24 cellular contexts compared by ENCODE assay signal in genomic region chr12:96226801-96227348, GRCh38. TPM values are rescaled to one million over a fixed set of nuclear protein-coding genes. Genes with fewer than 3 reads are reported as not detected.
DNase-seq lines count a peak whose midpoint lies in the region; ATAC-seq and TF ChIP-seq lines count a peak whose summit lies in the region.
"Had no signal": no experiment of that assay in that cellular context is flagged by ENCODE, and none has a peak within 500 bp of the region (broad histone marks: within the 10 kb centered on the region; RNA-seq: fewer than 3 reads in every experiment).

No MANE protein-coding gene starts in this region.

- H3K4me3 ChIP-seq in left ventricle myocardium inferior = no peak overlapping the region
- H3K4me3 ChIP-seq in uterus = no peak overlapping the region
- no peak overlapping the region for H3K4me3 ChIP-seq in hepatocyte
- H3K4me3 ChIP-seq: cardiac muscle cell, HAP-1, SK-N-MC, smooth muscle cell had no signal

- H3K36me3 Mint-ChIP-seq in endothelial cell (ENCODE audit: low read depth, unreplicated experiment) = peaks cover 86% of the 10 kb centered on the region

- 94% methylated on average over 17 of the region's 17 CpGs for WGBS in hepatocyte (ENCODE audit: low lambda C conversion rate, missing lambda C conversion rate)

- H4K20me1 ChIP-seq in hepatocyte (ENCODE audit: insufficient read depth, poor library complexity, severe bottlenecking) = no peaks in the 10 kb centered on the region

- H3K27me3 Mint-ChIP-seq in endothelial cell (ENCODE audit: unreplicated experiment) = peaks cover 15% of the 10 kb centered on the region
- H3K27me3 Mint-ChIP-seq: naive thymus-derived CD8-positive, alpha-beta T cell had no signal

- no peaks in the 10 kb centered on the region for H3K9me2 ChIP-seq in hepatocyte (replicated peaks; ENCODE audit: insufficient read depth)

- H3K27me3 ChIP-seq in left ventricle myocardium inferior (ENCODE audit: low read depth) (no peaks in the 10 kb centered on the region), uterus (no peaks in the 10 kb centered on the region), hepatocyte (no peaks in the 10 kb centered on the region)
- H3K27me3 ChIP-seq: cardiac muscle cell had no signal

- peak overlapping the region; percentile 40 for H3K27ac ChIP-seq in left ventricle myocardium inferior (replicated peaks)
- peak overlapping the region; percentile 90 for H3K27ac ChIP-seq in RWPE1
- peak overlapping the region; percentile 2 to 51 for H3K27ac ChIP-seq in uterus
- H3K27ac ChIP-seq in hepatocyte = no peak overlapping the region
- H3K27ac ChIP-seq: cardiac muscle cell, SK-N-MC had no signal

- H3K36me3 ChIP-seq in left ventricle myocardium inferior (peaks cover 16% of the 10 kb centered on the region), uterus (no peaks in the 10 kb centered on the region), hepatocyte (replicated peaks; ENCODE audit: insufficient read depth, low read depth) (no peaks in the 10 kb centered on the region)
- H3K36me3 ChIP-seq: cardiac muscle cell, HAP-1 had no signal

- H3K9me3 ChIP-seq in left ventricle myocardium inferior (replicated peaks) (no peaks in the 10 kb centered on the region), uterus (no peaks in the 10 kb centered on the region), hepatocyte (ENCODE audit: low read depth) (no peaks in the 10 kb centered on the region)
- H3K9me3 ChIP-seq: HAP-1 had no signal

- H3K4me1 Mint-ChIP-seq in endothelial cell (ENCODE audit: unreplicated experiment) = peaks cover 45% of the 10 kb centered on the region
- H3K4me1 Mint-ChIP-seq: WTC11 had no signal

- CTCF ChIA-PET in RWPE1 (lab: Yijun Ruan, JAX) = interaction anchor here (0.7 kb wide), 1 partner anchor 44 kb away, joined by 6 read pairs; no protein-coding TSS in a partner anchor

- H2AFZ ChIP-seq in hepatocyte = no peak overlapping the region

- H3K4me1 ChIP-seq in left ventricle myocardium inferior = peaks cover 77% of the 10 kb centered on the region
- H3K4me1 ChIP-seq in uterus = peaks cover 10 to 13% of the 10 kb centered on the region in 2 donors
- peaks cover 12% of the 10 kb centered on the region for H3K4me1 ChIP-seq in hepatocyte (ENCODE audit: insufficient read depth)

- TF ChIP-seq CTCF in left ventricle myocardium inferior (IDR thresholded peaks at IDR 0.05; ENCODE audit: borderline replicate concordance) (no peak), RWPE1 (conservative IDR thresholded peaks at IDR 0.05; ENCODE audit: low read depth) (no peak), endothelial cell (IDR thresholded peaks at IDR 0.05; ENCODE audit: unreplicated experiment) (no peak), uterus (IDR thresholded peaks at IDR 0.05) (no peak), hepatocyte (IDR thresholded peaks at IDR 0.05; ENCODE audit: poor library complexity) (no peak)

- intact Hi-C loops in left ventricle myocardium inferior (cut with micrococcal nuclease) (no loop called here), left ventricle myocardium superior (cut with micrococcal nuclease) (no loop called here), uterus (cut with DNase I; ENCODE audit: low total_unique reads) (no loop called here)

- no peak for TF ChIP-seq POLR2A in uterus (IDR thresholded peaks at IDR 0.05)

- H3K4me2 ChIP-seq in hepatocyte = no peak overlapping the region
- H3K4me2 ChIP-seq: smooth muscle cell had no signal

- H3K79me2 ChIP-seq in hepatocyte = no peaks in the 10 kb centered on the region

- POLR2A ChIA-PET in RWPE1 (lab: Yijun Ruan, JAX; ENCODE audit: low non-redundant PET) = no interaction called here

- peak overlapping the region; percentile 51 for H3K4me3 Mint-ChIP-seq in endothelial cell (ENCODE audit: unreplicated experiment)
- H3K4me3 Mint-ChIP-seq: CD14-positive monocyte, WTC11 had no signal

- peak overlapping the region; percentile 78 for H3K27ac Mint-ChIP-seq in endothelial cell (ENCODE audit: unreplicated experiment)
- H3K27ac Mint-ChIP-seq: WTC11 had no signal

- ATAC-seq in left ventricle myocardium superior = no peak
- ATAC-seq: naive thymus-derived CD8-positive, alpha-beta T cell; WTC11 had no signal

- DNase-seq in left ventricle myocardium inferior = no peak
- DNase-seq in left ventricle myocardium superior = no peak
- no peak for DNase-seq in RWPE1 (ENCODE audit: low spot score)
- DNase-seq in endothelial cell (ENCODE audit: low spot score) = no peak
- no peak for DNase-seq in uterus
- DNase-seq in dermis blood vessel endothelial cell = no peak
- no peak for DNase-seq in hepatocyte (ENCODE audit: low spot score)
- DNase-seq: activated CD4-positive, alpha-beta T cell treated with anti-CD3 and anti-CD28 coated beads, Interleukin-2, amount 50 U/mL, for 4 hours; activated naive CD4-positive, alpha-beta T cell treated with Interleukin-2 at 50 U/mL for 16 hours; anterior cingulate cortex; EL; midbrain; naive thymus-derived CD8-positive, alpha-beta T cell; NCI-H1694 treated with DMSO at 0.1 percent for 48 hours; NCI-H2171 treated with DMSO at 0.1 percent for 48 hours; NCI-H526; retina; T-helper 9 cell had no signal

- no peaks in the 10 kb centered on the region for H3K9me3 Mint-ChIP-seq in endothelial cell (ENCODE audit: unreplicated experiment)
- H3K9me3 Mint-ChIP-seq: CD14-positive monocyte; naive thymus-derived CD8-positive, alpha-beta T cell; WTC11 had no signal

RNA-seq across cellular contexts. Expression of gene ELK3, which starts 32.7 kb away (rescaled TPM):
- total RNA-seq in left ventricle myocardium inferior (17.1 TPM), left ventricle myocardium superior (21.1 TPM), endothelial cell (ENCODE audit: unreplicated experiment) (294 TPM), uterus (10 to 100 TPM; 36.8 to 81.1 (median 44.9) TPM), dermis blood vessel endothelial cell (45.6 and 95.3 TPM in 2 replicates), hepatocyte (10.6 and 12.1 TPM in 2 replicates)
- 12.9 and 13.4 TPM in 2 replicates for polyA plus RNA-seq in hepatocyte
